ENCODE assay signal across 8 cellular contexts in genomic region chr20:62182469-62183425, GRCh38. TPM values are rescaled to one million over a fixed set of nuclear protein-coding genes. Genes with fewer than 3 reads are reported as not detected.
DNase-seq lines count a peak whose midpoint lies in the region; ATAC-seq and TF ChIP-seq lines count a peak whose summit lies in the region.

Gene MTG2, plus strand, starts transcription at chr20:62183028. Its CDS starts 10,393 bp downstream, at chr20:62193421.

- peak; percentile 80 for DNase-seq in NCI-H187 treated with DMSO at 0.1 percent for 48 hours (lab: John Stamatoyannopoulos, UW)
- peak; percentile 83 to 97 (median 91) for DNase-seq in T-helper 2 cell
- DNase-seq in right atrium auricular region (ENCODE audit: low spot score) = peak; percentile 94
- peak; percentile 95 to 98 for DNase-seq in psoas muscle

- peaks cover 13% of the 10 kb centered on the region for H3K36me3 ChIP-seq in right atrium auricular region
- H3K36me3 ChIP-seq in psoas muscle (ENCODE audit: insufficient read depth in 1 of 2, low read depth in 1 of 2) = peaks cover 0 to 29% of the 10 kb centered on the region in 2 donors
- H3K36me3 ChIP-seq in urinary bladder (ENCODE audit: insufficient read depth) = no peaks in the 10 kb centered on the region

- 0 to 1% (median 0%) methylated on average over 81 to 96 of the region's 96 CpGs for WGBS in psoas muscle, 3 donors
- WGBS in urinary bladder = under 1% methylated on average over 96 of the region's 96 CpGs

- H3K27ac ChIP-seq in angular gyrus (ENCODE audit: low read depth, low read length) (peak within 1 kb of the TSS; percentile 88), right atrium auricular region (peak within 1 kb of the TSS; percentile 95 to 97), psoas muscle (peak within 1 kb of the TSS; percentile 96), urinary bladder (ENCODE audit: low read depth) (peak within 1 kb of the TSS; percentile 91)

- H3K9me3 ChIP-seq in right atrium auricular region (no peaks in the 10 kb centered on the region), psoas muscle (no peaks in the 10 kb centered on the region)

- ATAC-seq in GM18502 (IDR thresholded peaks at IDR 0.05; ENCODE audit: poor library complexity, unreplicated experiment) (peak; percentile 88), HG02970 (IDR thresholded peaks at IDR 0.05; ENCODE audit: low FRiP score, unreplicated experiment) (peak; percentile 90), psoas muscle (peak; percentile 96 to 98 (median 98))

- intact Hi-C loops in psoas muscle (cut with DNase I) = loop anchor here (2.0 to 10.0 kb wide), 2 partner anchors 40 to 202 kb away; partner anchors contain the start of genes RPS21 (in 2 of the 2), PSMA7 (in 1 of the 2) and SS18L1 (in 1 of the 2)

- H3K4me1 ChIP-seq in right atrium auricular region (peaks cover 0 to 22% of the 10 kb centered on the region in 2 donors), psoas muscle (peaks cover 13% of the 10 kb centered on the region), urinary bladder (ENCODE audit: insufficient read depth) (no peaks in the 10 kb centered on the region)

- TF ChIP-seq CTCF in right atrium auricular region (IDR thresholded peaks at IDR 0.05) (peak in 1 of 2 donors; percentile 31), psoas muscle (IDR thresholded peaks at IDR 0.05) (no peak)

- no peaks in the 10 kb centered on the region for H3K27me3 ChIP-seq in right atrium auricular region
- H3K27me3 ChIP-seq in psoas muscle (ENCODE audit: insufficient read depth in 3 of 3, low read length in 2 of 3) = no peaks in the 10 kb centered on the region

- H3K4me3 ChIP-seq in right atrium auricular region (peak within 1 kb of the TSS; percentile 99 to 100), psoas muscle (peak within 1 kb of the TSS; percentile 95), urinary bladder (ENCODE audit: low read depth, low read length) (peak within 1 kb of the TSS; percentile 93)

RNA-seq across cellular contexts. Expression of gene MTG2, which starts in this region (rescaled TPM):
- total RNA-seq in right atrium auricular region (10 to 100 TPM; 20.7 to 24.1 TPM), psoas muscle (10 to 100 TPM; 29.5 to 56.5 (median 39.6) TPM), urinary bladder (10.3 TPM)
- polyA plus RNA-seq in psoas muscle (10 to 100 TPM; 25.0 to 56.2 (median 46.7) TPM), urinary bladder (25.8 TPM)

Comparison
In these comparisons a context has a peak if more than half of its experiments do, and no peak if none do; other contexts are left out.
1. Peak in every context shown above with its lines: DNase-seq, ATAC-seq, H3K4me3 ChIP-seq and H3K27ac ChIP-seq.